In the genomic region with DNA sequence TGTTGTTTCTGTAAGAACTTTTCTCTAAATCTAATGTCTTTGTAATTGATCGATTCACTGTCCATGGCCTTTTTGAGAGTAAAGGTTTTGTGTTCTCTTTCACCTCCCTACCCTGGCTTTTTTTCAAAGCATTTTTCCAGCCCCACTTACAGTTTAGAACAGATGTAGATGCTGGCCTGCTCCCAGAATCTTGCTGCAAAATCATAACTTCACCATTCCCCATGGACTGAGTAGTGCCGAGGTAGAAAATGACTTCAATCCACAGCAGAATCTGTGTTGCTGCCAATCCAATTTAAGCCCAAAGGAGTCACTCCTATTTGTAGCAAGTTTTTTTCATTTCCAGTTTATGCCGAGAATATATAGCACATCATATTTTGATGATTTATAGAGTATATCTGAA, we compare ENCODE assay signal across 12 cellular contexts.
"Had no signal": no experiment of that assay in that cellular context is flagged by ENCODE, and none has a peak within 500 bp of the region (broad histone marks: within the 10 kb centered on the region; RNA-seq: fewer than 3 reads in every experiment).

No MANE protein-coding gene starts in this region.

- H3K27me3 ChIP-seq: cardiac muscle cell, colonic mucosa had no signal

- H3K27ac ChIP-seq: cardiac muscle cell, colonic mucosa, WERI-Rb-1 had no signal

- H3K36me3 ChIP-seq: cardiac muscle cell, colonic mucosa, WERI-Rb-1 had no signal

- H3K4me3 ChIP-seq: cardiac muscle cell, colonic mucosa had no signal

- ATAC-seq: activated CD4-positive, alpha-beta T cell treated with anti-CD3 and anti-CD28 coated beads for 36 hours; activated CD8-positive, alpha-beta T cell treated with anti-CD3 and anti-CD28 coated beads, Interleukin-2, amount 10 ng/mL, durations not matched to agents 7 days and 5 days; T-cell had no signal

- H3K9me3 ChIP-seq: colonic mucosa had no signal

- H3K4me1 ChIP-seq: colonic mucosa had no signal

- DNase-seq: activated CD4-positive, alpha-beta T cell treated with anti-CD3 and anti-CD28 coated beads for 36 hours; activated CD8-positive, alpha-beta memory T cell treated with anti-CD3 and anti-CD28 coated beads, Interleukin-2, amount 50 U/mL, for 48 hours; activated CD8-positive, alpha-beta T cell treated with anti-CD3 and anti-CD28 coated beads, Interleukin-2, amount 10 ng/mL, durations not matched to agents 7 days and 5 days; activated naive CD8-positive, alpha-beta T cell treated with anti-CD3 and anti-CD28 coated beads, Interleukin-2, amount 10 ng/mL, durations not matched to agents 7 days and 5 days; colonic mucosa; effector CD4-positive, alpha-beta T cell; nephron progenitor cell; stimulated activated CD4-positive, alpha-beta T cell treated with anti-CD3 and anti-CD28 coated beads, Interleukin-2, amount 100 ng/mL, for 48 hours; stimulated activated naive CD4-positive, alpha-beta T cell treated with Interleukin-2 at 50 U/mL for 16 hours; T-cell; WERI-Rb-1 had no signal
